31 cellular contexts compared by ENCODE assay signal in genomic region chr16:16928532-16929101, GRCh38.
"Had no signal": no experiment of that assay in that cellular context is flagged by ENCODE, and none has a peak within 500 bp of the region (broad histone marks: within the 10 kb centered on the region; RNA-seq: fewer than 3 reads in every experiment).

No MANE protein-coding gene starts in this region.

- H3K4me3 Mint-ChIP-seq: activated B cell treated with CpG ODN at 0.5 μM for 24 hours; activated CD4-positive, alpha-beta memory T cell treated with anti-CD3 and anti-CD28 coated beads for 36 hours; activated CD8-positive, alpha-beta memory T cell treated with anti-CD3 and anti-CD28 coated beads, Interleukin-2, amount 10 ng/mL, durations not matched to agents 7 days and 5 days; activated naive CD4-positive, alpha-beta T cell treated with anti-CD3 and anti-CD28 coated beads, Interleukin-2, amount 10 ng/mL, durations not matched to agents 7 days and 5 days; activated naive CD8-positive, alpha-beta T cell treated with anti-CD3 and anti-CD28 coated beads for 36 hours had no signal

- H3K36me3 Mint-ChIP-seq: activated CD4-positive, alpha-beta memory T cell treated with anti-CD3 and anti-CD28 coated beads for 36 hours; activated CD8-positive, alpha-beta memory T cell treated with anti-CD3 and anti-CD28 coated beads, Interleukin-2, amount 10 ng/mL, durations not matched to agents 7 days and 5 days; activated naive CD4-positive, alpha-beta T cell treated with anti-CD3 and anti-CD28 coated beads, Interleukin-2, amount 10 ng/mL, durations not matched to agents 7 days and 5 days; activated naive CD8-positive, alpha-beta T cell treated with anti-CD3 and anti-CD28 coated beads for 36 hours had no signal

- H3K9me3 Mint-ChIP-seq: activated B cell treated with CpG ODN at 0.5 μM for 24 hours; activated CD4-positive, alpha-beta memory T cell treated with anti-CD3 and anti-CD28 coated beads for 36 hours; activated naive CD4-positive, alpha-beta T cell treated with anti-CD3 and anti-CD28 coated beads, Interleukin-2, amount 10 ng/mL, durations not matched to agents 7 days and 5 days; activated naive CD8-positive, alpha-beta T cell treated with anti-CD3 and anti-CD28 coated beads for 36 hours had no signal

- H3K4me3 ChIP-seq: SJCRH30, SK-N-MC had no signal

- H3K27me3 ChIP-seq: brain microvascular endothelial cell, SJCRH30 had no signal

- H3K4me2 ChIP-seq: KMS-11 had no signal

- H3K4me1 Mint-ChIP-seq: activated B cell treated with CpG ODN at 0.5 μM for 24 hours; activated CD8-positive, alpha-beta memory T cell treated with anti-CD3 and anti-CD28 coated beads, Interleukin-2, amount 10 ng/mL, durations not matched to agents 7 days and 5 days; activated naive CD4-positive, alpha-beta T cell treated with anti-CD3 and anti-CD28 coated beads, Interleukin-2, amount 10 ng/mL, durations not matched to agents 7 days and 5 days; activated naive CD8-positive, alpha-beta T cell treated with anti-CD3 and anti-CD28 coated beads for 36 hours had no signal

- H3K27me3 Mint-ChIP-seq: activated CD4-positive, alpha-beta memory T cell treated with anti-CD3 and anti-CD28 coated beads for 36 hours; activated naive CD4-positive, alpha-beta T cell treated with anti-CD3 and anti-CD28 coated beads, Interleukin-2, amount 10 ng/mL, durations not matched to agents 7 days and 5 days; activated naive CD8-positive, alpha-beta T cell treated with anti-CD3 and anti-CD28 coated beads for 36 hours had no signal

- H3K27ac ChIP-seq: brain microvascular endothelial cell, KMS-11, SJCRH30, SK-N-MC, VCaP had no signal

- H3K36me3 ChIP-seq: brain microvascular endothelial cell, SJCRH30 had no signal

- H3K4me1 ChIP-seq: SJCRH30 had no signal

- DNase-seq: activated B cell treated with CpG ODN at 0.5 μM for 24 hours; activated CD4-positive, alpha-beta memory T cell treated with anti-CD3 and anti-CD28 coated beads for 36 hours; activated CD4-positive, alpha-beta T cell treated with anti-CD3 and anti-CD28 coated beads for 4 hours; activated CD4-positive, alpha-beta T cell treated with anti-CD3 and anti-CD28 coated beads, Interleukin-2, amount 50 U/mL, for 1 hour; activated CD4-positive, CD25-positive, alpha-beta regulatory T cell treated with anti-CD3 and anti-CD28 coated beads, Interleukin-2, amount 50 U/mL, for 72 hours; activated CD8-positive, alpha-beta memory T cell treated with anti-CD3 and anti-CD28 coated beads for 24 hours; activated CD8-positive, alpha-beta memory T cell treated with anti-CD3 and anti-CD28 coated beads, Interleukin-2, amount 10 ng/mL, durations not matched to agents 7 days and 5 days; activated CD8-positive, alpha-beta memory T cell treated with anti-CD3 and anti-CD28 coated beads, Interleukin-2, amount 50 U/mL, for 48 hours; activated effector memory CD4-positive, alpha-beta T cell treated with Interleukin-2 at 50 U/mL for 16 hours; activated naive CD4-positive, alpha-beta T cell treated with anti-CD3 and anti-CD28 coated beads, Interleukin-2, amount 10 ng/mL, durations not matched to agents 7 days and 5 days; activated naive CD8-positive, alpha-beta T cell treated with anti-CD3 and anti-CD28 coated beads for 36 hours; activated T-cell treated with anti-CD3 and anti-CD28 coated beads, Interleukin-2, amount 50 U/mL, for 48 hours; amniotic stem cell; aorta; brain microvascular endothelial cell; central memory CD4-positive, alpha-beta T cell; MM.1S; NCI-H1048; NCI-H1105 treated with DMSO at 0.1 percent for 48 hours; NCI-H1436; NCI-H1694; NCI-H2029; NCI-H345; NCI-H524 treated with DMSO at 0.1 percent for 48 hours; SHP77; SJCRH30; T1000 had no signal

- H3K27ac Mint-ChIP-seq: activated B cell treated with CpG ODN at 0.5 μM for 24 hours; activated CD4-positive, alpha-beta memory T cell treated with anti-CD3 and anti-CD28 coated beads for 36 hours; activated CD8-positive, alpha-beta memory T cell treated with anti-CD3 and anti-CD28 coated beads, Interleukin-2, amount 10 ng/mL, durations not matched to agents 7 days and 5 days; activated naive CD4-positive, alpha-beta T cell treated with anti-CD3 and anti-CD28 coated beads, Interleukin-2, amount 10 ng/mL, durations not matched to agents 7 days and 5 days; activated naive CD8-positive, alpha-beta T cell treated with anti-CD3 and anti-CD28 coated beads for 36 hours had no signal

- ATAC-seq: activated CD8-positive, alpha-beta memory T cell treated with anti-CD3 and anti-CD28 coated beads, Interleukin-2, amount 10 ng/mL, durations not matched to agents 7 days and 5 days; Panc1 had no signal
